In genomic region chr12:109683316-109683715, GRCh38 we compare ENCODE assay signal across 3 cellular contexts.
A peak's percentile ranks its signal among the peaks of the same experiment; 100 is the strongest.
TF ChIP-seq lines count a peak whose summit lies in the region.

No MANE protein-coding gene starts in this region.

TF ChIP-seq in HepG2, 621 proteins besides CTCF, POLR2A, EP300 and RAD21:
- TF ChIP-seq ZNF282 (IDR thresholded peaks at IDR 0.05; ENCODE audit: partially characterized antibody) (peak; percentile 35), KDM4B (CRISPR knock-in tag; IDR thresholded peaks at IDR 0.05) (no peak), FOXC1 (CRISPR knock-in tag; IDR thresholded peaks at IDR 0.05; ENCODE audit: borderline replicate concordance) (no peak), HOMEZ (CRISPR knock-in tag; IDR thresholded peaks at IDR 0.05; ENCODE audit: low read depth) (no peak), ZNF878 (CRISPR knock-in tag; IDR thresholded peaks at IDR 0.05) (no peak), HOXA7 (CRISPR knock-in tag; IDR thresholded peaks at IDR 0.05) (no peak), BCL3 (CRISPR knock-in tag; IDR thresholded peaks at IDR 0.05) (no peak), ZNF572 (CRISPR knock-in tag; IDR thresholded peaks at IDR 0.05) (no peak)

TF ChIP-seq in HEK293, 187 proteins besides CTCF, POLR2A, EP300 and RAD21:
- TF ChIP-seq ZNF610 (tag by site-specific recombination; IDR thresholded peaks at IDR 0.05; ENCODE audit: borderline replicate concordance) (no peak), GLIS2 (tag by site-specific recombination; IDR thresholded peaks at IDR 0.05) (no peak), ZNF366 (tag by site-specific recombination; conservative IDR thresholded peaks at IDR 0.05) (peak; percentile 98), ZBTB17 (tag by site-specific recombination; IDR thresholded peaks at IDR 0.05) (peak; percentile 94), KLF1 (tag by site-specific recombination; IDR thresholded peaks at IDR 0.05) (no peak), ZSCAN30 (tag by site-specific recombination; IDR thresholded peaks at IDR 0.05) (no peak), ZNF514 (tag by site-specific recombination; IDR thresholded peaks at IDR 0.05) (no peak), ZNF521 (tag by site-specific recombination; IDR thresholded peaks at IDR 0.05) (0 out of 2 replicates have a peak, but pooled peaks have one; percentile 69), PATZ1 (tag by site-specific recombination; IDR thresholded peaks at IDR 0.05) (no peak), SALL2 (tag by site-specific recombination; IDR thresholded peaks at IDR 0.05; ENCODE audit: borderline replicate concordance) (0 out of 2 replicates have a peak, but pooled peaks have one; percentile 43), ZNF266 (tag by site-specific recombination; IDR thresholded peaks at IDR 0.05; ENCODE audit: low read depth) (no peak), ZNF19 (tag by site-specific recombination; IDR thresholded peaks at IDR 0.05; ENCODE audit: low read depth) (no peak), ZBTB7A (tag by site-specific recombination; IDR thresholded peaks at IDR 0.05; ENCODE audit: low read depth) (no peak)

TF ChIP-seq in H1, 55 proteins besides CTCF, POLR2A, EP300 and RAD21:
- no peak for TF ChIP-seq EZH2 (IDR thresholded peaks at IDR 0.05; ENCODE audit: low read depth, low read length, severe bottlenecking)
- no peak for TF ChIP-seq USF2 (IDR thresholded peaks at IDR 0.05; ENCODE audit: low read length)
- no peak for TF ChIP-seq CHD2 (IDR thresholded peaks at IDR 0.05; ENCODE audit: low read length)
- TF ChIP-seq JUN (IDR thresholded peaks at IDR 0.05; ENCODE audit: low read depth, low read length): no peak
- TF ChIP-seq TAF1 (IDR thresholded peaks at IDR 0.05; ENCODE audit: low read depth, low read length): no peak
